6 cellular contexts compared by ENCODE assay signal in the genomic region with DNA sequence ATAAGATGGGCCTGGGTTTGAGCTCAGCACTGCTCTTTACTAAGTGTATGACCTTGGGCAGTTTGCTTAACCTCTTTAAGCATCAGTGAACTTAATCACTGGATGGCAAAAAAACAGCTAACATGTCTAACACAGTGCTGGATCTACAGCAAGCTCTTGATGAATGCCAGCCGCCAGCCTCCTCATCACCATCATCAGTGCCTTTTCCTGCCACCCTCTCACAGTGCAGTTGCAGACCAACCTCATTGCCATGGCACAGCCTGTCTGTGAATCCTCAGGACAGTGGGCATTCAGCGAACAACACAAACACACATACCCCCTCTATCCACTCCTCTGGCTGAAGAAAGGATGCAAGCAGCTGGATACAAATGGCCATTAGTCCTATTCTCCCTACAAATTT.
"Had no signal": no experiment of that assay in that cellular context is flagged by ENCODE, and none has a peak within 500 bp of the region (broad histone marks: within the 10 kb centered on the region; RNA-seq: fewer than 3 reads in every experiment).

No MANE protein-coding gene starts in this region.

- H3K4me2 ChIP-seq: GM23338 had no signal

- H3K4me3 ChIP-seq: GM23338, K562 had no signal

- DNase-seq: H9, HCEC 1CT, IMR-90, KG1 had no signal

- H2AFZ ChIP-seq: GM23338 had no signal

- ATAC-seq: GM23338, K562 had no signal
